8 cellular contexts compared by ENCODE assay signal in genomic region chr7:118184392-118184899, GRCh38. TPM values are rescaled to one million over a fixed set of nuclear protein-coding genes. Genes with fewer than 3 reads are reported as not detected.
A peak's percentile ranks its signal among the peaks of the same experiment; 100 is the strongest.
DNase-seq lines count a peak whose midpoint lies in the region; ATAC-seq and TF ChIP-seq lines count a peak whose summit lies in the region.

No MANE protein-coding gene starts in this region.

- peaks cover 5% of the 10 kb centered on the region; the same call in 1 of the 2 replicates for H4K20me1 ChIP-seq in SK-N-SH (ENCODE audit: insufficient read depth)

- H2AFZ ChIP-seq in SK-N-SH (ENCODE audit: low read depth) (peak overlapping the region; percentile 72; the same call in 1 of the 2 replicates), trophoblast cell (ENCODE audit: insufficient read depth, low read length, poor library complexity) (peak overlapping the region; percentile 77)

- TF ChIP-seq EP300 in SK-N-SH (IDR thresholded peaks at IDR 0.05; ENCODE audit: borderline replicate concordance in 1 of 2, low read depth in 1 of 2, low read length in 1 of 2) (no peak), esophagus muscularis mucosa (IDR thresholded peaks at IDR 0.05) (no peak)

- TF ChIP-seq RAD21 in SK-N-SH (IDR thresholded peaks at IDR 0.05; ENCODE audit: low read length): no peak

- peak overlapping the region; percentile 99 for H3K4me3 Mint-ChIP-seq in activated CD4-positive, alpha-beta T cell treated with anti-CD3 and anti-CD28 coated beads for 36 hours

- H3K27me3 ChIP-seq in SK-N-SH (ENCODE audit: insufficient read depth) (no peaks in the 10 kb centered on the region), esophagus muscularis mucosa (no peaks in the 10 kb centered on the region), trophoblast cell (ENCODE audit: insufficient read depth, low read length) (no peaks in the 10 kb centered on the region)

- no peak overlapping the region for H2AK5ac ChIP-seq in trophoblast cell (ENCODE audit: low read length)

- H3K18ac ChIP-seq in trophoblast cell (ENCODE audit: low read length): peak overlapping the region; percentile 73

- peaks cover 6% of the 10 kb centered on the region for H3K79me1 ChIP-seq in trophoblast cell (ENCODE audit: low read length)

- POLR2A ChIA-PET in activated CD4-positive, alpha-beta T cell treated with anti-CD3 and anti-CD28 coated beads for 36 hours (lab: Charles Lee): no interaction called here
- POLR2A ChIA-PET in SK-N-SH (lab: Yijun Ruan, JAX): no interaction called here

- H2BK120ac ChIP-seq in trophoblast cell (ENCODE audit: insufficient read depth, low read length, poor library complexity): no peak overlapping the region

- H4K91ac ChIP-seq in trophoblast cell (ENCODE audit: low read depth, low read length): peak overlapping the region; percentile 82

- peak overlapping the region; percentile 89 for H3K4ac ChIP-seq in trophoblast cell (ENCODE audit: low read depth, low read length)

- peaks cover 34% of the 10 kb centered on the region for H3K4me1 Mint-ChIP-seq in activated CD4-positive, alpha-beta T cell treated with anti-CD3 and anti-CD28 coated beads for 36 hours

- 2% methylated on average over 14 of the region's 18 CpGs for WGBS in SK-N-SH (ENCODE audit: low lambda C conversion rate)
- 4% methylated on average over 11 of the region's 18 CpGs for WGBS in esophagus muscularis mucosa
- no CpG with 5 or more reads among the region's 18 CpGs for WGBS in trophoblast cell (ENCODE audit: extremely low coverage, insufficient coverage, insufficient read length)

- H3F3A ChIP-seq in SK-N-SH (replicated peaks; ENCODE audit: insufficient read depth): peaks cover 19% of the 10 kb centered on the region

- H3K9me3 ChIP-seq in SK-N-SH (no peaks in the 10 kb centered on the region), esophagus muscularis mucosa (no peaks in the 10 kb centered on the region), trophoblast cell (ENCODE audit: insufficient read depth, low read depth, low read length) (no peaks in the 10 kb centered on the region)

- 0 out of 2 replicates have a peak, but pooled peaks have one; percentile 12 for TF ChIP-seq CTCF in SK-N-SH (IDR thresholded peaks at IDR 0.05)
- TF ChIP-seq CTCF in esophagus muscularis mucosa (IDR thresholded peaks at IDR 0.05): no peak

- no peaks in the 10 kb centered on the region for H3K27me3 Mint-ChIP-seq in activated CD4-positive, alpha-beta T cell treated with anti-CD3 and anti-CD28 coated beads for 36 hours

- H3K79me2 ChIP-seq in SK-N-SH (ENCODE audit: insufficient read depth): peaks cover 64% of the 10 kb centered on the region
- H3K79me2 ChIP-seq in trophoblast cell (ENCODE audit: control insufficient read depth, insufficient read depth, low read length, poor library complexity): peaks cover 4% of the 10 kb centered on the region

- TF ChIP-seq POLR2A in esophagus muscularis mucosa (IDR thresholded peaks at IDR 0.05; ENCODE audit: low read depth): no peak

- no peak for ATAC-seq in activated CD4-positive, alpha-beta T cell treated with anti-CD3 and anti-CD28 coated beads for 36 hours

- H4K12ac ChIP-seq in trophoblast cell (ENCODE audit: low read depth, low read length): peak overlapping the region; percentile 79

- H3K9ac ChIP-seq in SK-N-SH (peak overlapping the region; percentile 81), trophoblast cell (ENCODE audit: low read length) (peak overlapping the region; percentile 94)

- H2BK12ac ChIP-seq in trophoblast cell (ENCODE audit: low read length): no peak overlapping the region

- H3K4me1 ChIP-seq in SK-N-SH (ENCODE audit: control insufficient read depth in 1 of 2, insufficient read depth in 2 of 2, low read depth in 1 of 2, low read length in 1 of 2) (peaks cover 5 to 17% of the 10 kb centered on the region in 2 experiments; a peak in 3 of 4 replicates), esophagus muscularis mucosa (peaks cover 24 to 33% (median 31%) of the 10 kb centered on the region in 4 donors), trophoblast cell (ENCODE audit: control insufficient read depth in 1 of 2, insufficient read depth in 2 of 2, low read length in 2 of 2) (peaks cover 3 to 6% of the 10 kb centered on the region in 2 experiments)

- H3K23ac ChIP-seq in trophoblast cell (ENCODE audit: low read length): no peak overlapping the region

- peak overlapping the region; percentile 100 for H3K27ac Mint-ChIP-seq in activated CD4-positive, alpha-beta T cell treated with anti-CD3 and anti-CD28 coated beads for 36 hours

- H4K8ac ChIP-seq in trophoblast cell (ENCODE audit: low read depth, low read length): peak overlapping the region; percentile 96

- CTCF ChIA-PET in activated CD4-positive, alpha-beta T cell treated with anti-CD3 and anti-CD28 coated beads for 36 hours (lab: Charles Lee): no interaction called here
- CTCF ChIA-PET in SK-N-SH (lab: Yijun Ruan, JAX): interaction anchor here (1.2 to 2.0 kb wide), 2 partner anchors 12 to 30 kb away, joined by 3 to 8 read pairs; no protein-coding TSS in a partner anchor

- H2BK5ac ChIP-seq in trophoblast cell (ENCODE audit: low read depth, low read length, poor library complexity): peak overlapping the region; percentile 58

- H3K36me3 ChIP-seq in SK-N-SH (replicated peaks in 1 of 2; ENCODE audit: control insufficient read depth in 1 of 2, insufficient read depth in 2 of 2, low read length in 1 of 2): peaks cover 32 to 39% of the 10 kb centered on the region in 2 experiments
- H3K36me3 ChIP-seq in esophagus muscularis mucosa: peaks cover 9 to 26% (median 16%) of the 10 kb centered on the region in 4 donors
- H3K36me3 ChIP-seq in trophoblast cell (ENCODE audit: control insufficient read depth in 1 of 2, insufficient read depth in 2 of 2, low read length in 2 of 2): peaks cover 10 to 11% of the 10 kb centered on the region in 2 experiments

- intact Hi-C loops in activated CD4-positive, alpha-beta T cell treated with anti-CD3 and anti-CD28 coated beads for 36 hours (cut with DNase I, micrococcal nuclease): loop anchor here in 1 of 2 experiments (2.0 to 10.0 kb wide), 4 partner anchors 30 to 1970 kb away; partner anchors contain the start of genes CAPZA2, ST7 and TES
- intact Hi-C loops in esophagus muscularis mucosa (cut with DNase I): loop anchor here (10.0 kb wide), 1 partner anchor 310 kb away; the partner anchor contains the start of gene CTTNBP2

- H3K4me2 ChIP-seq in SK-N-SH (peak overlapping the region; percentile 82), trophoblast cell (ENCODE audit: low read length) (peak overlapping the region; percentile 68)

- peak overlapping the region; percentile 81 to 88 for H3K27ac ChIP-seq in SK-N-SH (ENCODE audit: low read depth in 2 of 2, low read length in 1 of 2)
- peak overlapping the region; percentile 92 to 96 (median 95) for H3K27ac ChIP-seq in esophagus muscularis mucosa (replicated peaks in 1 of 4)
- peak overlapping the region; percentile 86 for H3K27ac ChIP-seq in trophoblast cell (ENCODE audit: low read depth, low read length)

- no peak for DNase-seq in activated CD4-positive, alpha-beta T cell treated with anti-CD3 and anti-CD28 coated beads for 36 hours
- DNase-seq in activated CD4-positive, alpha-beta T cell treated with anti-CD3 and anti-CD28 coated beads, Interleukin-2, amount 50 U/mL, for 48 hours: no peak
- DNase-seq in SK-N-SH (peak; percentile 28), esophagus muscularis mucosa (ENCODE audit: extremely low spot score) (no peak), trophoblast cell (no peak), NOMO-1 treated with DMSO at 0.1 percent for 48 hours (lab: John Stamatoyannopoulos, UW; ENCODE audit: unreplicated experiment) (no peak), NCI-H1930 (lab: John Stamatoyannopoulos, UW) (no peak)
- DNase-seq in effector CD4-positive, alpha-beta T cell: no peak

- no peaks in the 10 kb centered on the region for H3K9me3 Mint-ChIP-seq in activated CD4-positive, alpha-beta T cell treated with anti-CD3 and anti-CD28 coated beads for 36 hours (ENCODE audit: low read depth)

- no peaks in the 10 kb centered on the region; the same call in 1 of the 2 replicates for H3K9me2 ChIP-seq in SK-N-SH

- H3K4me3 ChIP-seq in SK-N-SH (ENCODE audit: low read depth in 2 of 2, low read length in 1 of 2) (peak overlapping the region; percentile 95 to 98), esophagus muscularis mucosa (peak overlapping the region; percentile 84 to 97 (median 91)), trophoblast cell (ENCODE audit: low read depth, low read length) (peak overlapping the region; percentile 91)

- H3K14ac ChIP-seq in trophoblast cell (ENCODE audit: low read length): peak overlapping the region; percentile 88

- H3K36me3 Mint-ChIP-seq in activated CD4-positive, alpha-beta T cell treated with anti-CD3 and anti-CD28 coated beads for 36 hours (ENCODE audit: low read depth): peaks cover 42% of the 10 kb centered on the region

TF ChIP-seq in SK-N-SH, 30 proteins besides CTCF, POLR2A, EP300 and RAD21 (continues in another document):
- TF ChIP-seq RXRA (IDR thresholded peaks at IDR 0.05; ENCODE audit: borderline replicate concordance, low read depth) (no peak), GATA2 (CRISPR knock-in tag; IDR thresholded peaks at IDR 0.05) (no peak), YY1 (IDR thresholded peaks at IDR 0.05; ENCODE audit: low read depth) (no peak), NRF1 (IDR thresholded peaks at IDR 0.05; ENCODE audit: low read depth, low read length) (no peak)

RNA-seq across cellular contexts. Expression of gene LSM8, which starts 0.5 kb away (rescaled TPM):
- total RNA-seq in activated CD4-positive, alpha-beta T cell treated with anti-CD3 and anti-CD28 coated beads for 36 hours: 10 to 100 TPM; 35.0 to 49.9 TPM
- 42.3 and 52.8 TPM in 2 replicates for polyA plus RNA-seq in SK-N-SH (2012; rRNA removed)
- polyA plus RNA-seq in SK-N-SH (2012; cell fraction: cytosol; rRNA removed): 75.6 and 91.1 TPM in 2 replicates
- 34.6 and 38.7 TPM in 2 replicates for polyA plus RNA-seq in SK-N-SH (2012; cell fraction: nucleus; rRNA removed)
- total RNA-seq in esophagus muscularis mucosa: 10 to 100 TPM; 22.1 to 28.1 (median 26.3) TPM
- 43.9 and 44.3 TPM in 2 replicates for polyA plus RNA-seq in trophoblast cell (2013)

RNA-seq across cellular contexts. Expression of gene ANKRD7, which starts 40.1 kb away (rescaled TPM):
- total RNA-seq in activated CD4-positive, alpha-beta T cell treated with anti-CD3 and anti-CD28 coated beads for 36 hours: under 1 TPM in 1 of 2 experiments, not detected in 1; 0.34 TPM
- 0.42 and 0.44 TPM in 2 replicates for polyA plus RNA-seq in SK-N-SH (2012; rRNA removed)
- 0.43 and 0.59 TPM in 2 replicates for polyA plus RNA-seq in SK-N-SH (2012; cell fraction: cytosol; rRNA removed)
- polyA plus RNA-seq in SK-N-SH (2012; cell fraction: nucleus; rRNA removed): 0.45 and 0.98 TPM in 2 replicates
- 1 to 10 TPM in 1 of 4 donors, under 1 TPM in 3; 0.57 to 1.2 (median 0.90) TPM for total RNA-seq in esophagus muscularis mucosa
- polyA plus RNA-seq in trophoblast cell (2013): 0.03 TPM in 1 of 2 replicates, not detected in the other
